Comparison of ENCODE assay signal across 21 cellular contexts in genomic region chr22:44646668-44647067, GRCh38. TPM values are rescaled to one million over a fixed set of nuclear protein-coding genes. Genes with fewer than 3 reads are reported as not detected.
DNase-seq lines count a peak whose midpoint lies in the region; ATAC-seq and TF ChIP-seq lines count a peak whose summit lies in the region.
"Had no signal": no experiment of that assay in that cellular context is flagged by ENCODE, and none has a peak within 500 bp of the region (broad histone marks: within the 10 kb centered on the region; RNA-seq: fewer than 3 reads in every experiment).

No MANE protein-coding gene starts in this region.

- DNase-seq in NCI-H510A treated with DMSO at 0.1 percent for 48 hours (lab: John Stamatoyannopoulos, UW) (peak; percentile 22), NCI-H510A (lab: John Stamatoyannopoulos, UW) (no peak), GM23248 (peak; percentile 50), WERI-Rb-1 (peak; percentile 66), posterior vena cava (ENCODE audit: low spot score) (peak; percentile 41)
- DNase-seq: CD4-positive, CD25-positive, alpha-beta regulatory T cell; DMS53; Kasumi-1; NCI-H1105; NCI-H1436 treated with DMSO at 0.1 percent for 48 hours; NCI-H187 treated with DMSO at 0.1 percent for 48 hours; NCI-H526; OCI-M1; Peyer's patch; SIG-M5 had no signal

- no peaks in the 10 kb centered on the region for H4K20me1 ChIP-seq in GM23248 (ENCODE audit: insufficient read depth)

- no peaks in the 10 kb centered on the region for H3K27me3 ChIP-seq in GM23248 (replicated peaks; ENCODE audit: insufficient read depth)
- H3K27me3 ChIP-seq in WERI-Rb-1 (ENCODE audit: insufficient read depth, low read depth, severe bottlenecking): no peaks in the 10 kb centered on the region
- H3K27me3 ChIP-seq: Peyer's patch had no signal

- no peak overlapping the region for H3K9ac ChIP-seq in GM23248

- in situ Hi-C loops in GM23248 (cut with MboI): no loop called here

- no peak overlapping the region for H3K27ac ChIP-seq in GM23248
- peak overlapping the region; percentile 36; the same call in 1 of the 2 replicates for H3K27ac ChIP-seq in WERI-Rb-1
- H3K27ac ChIP-seq: 22Rv1, Peyer's patch, SK-N-MC had no signal

- ATAC-seq in GM21367 (IDR thresholded peaks at IDR 0.05; ENCODE audit: unreplicated experiment): no peak
- no peak for ATAC-seq in HG03045 (IDR thresholded peaks at IDR 0.05; ENCODE audit: unreplicated experiment)
- ATAC-seq: HepG2 had no signal

- H3K36me3 ChIP-seq in GM23248 (ENCODE audit: low read depth) (no peaks in the 10 kb centered on the region), WERI-Rb-1 (no peaks in the 10 kb centered on the region)
- H3K36me3 ChIP-seq: Peyer's patch had no signal

- no peak overlapping the region for H3K4me3 ChIP-seq in GM23248
- no peak overlapping the region for H3K4me3 ChIP-seq in WERI-Rb-1 (ENCODE audit: low read depth, low read length)
- H3K4me3 ChIP-seq: Peyer's patch, SK-N-MC had no signal

- WGBS in GM23248 (ENCODE audit: low coverage in 1 of 2, low lambda C conversion rate in 2 of 2, missing lambda C conversion rate in 2 of 2), 2 experiments: 26 to 41% methylated on average over 4 to 6 of the region's 6 CpGs

- intact Hi-C loops in posterior vena cava (cut with DNase I): no loop called here

- H3K9me2 ChIP-seq in GM23248 (ENCODE audit: insufficient read depth): no peaks in the 10 kb centered on the region

- H3K4me1 ChIP-seq in GM23248 (ENCODE audit: insufficient read depth): peaks cover 16% of the 10 kb centered on the region
- H3K4me1 ChIP-seq: Peyer's patch had no signal

- H3F3A ChIP-seq in GM23248 (ENCODE audit: insufficient read depth): peaks cover 27% of the 10 kb centered on the region

- H3K4me2 ChIP-seq in GM23248 (ENCODE audit: unreplicated experiment): no peak overlapping the region

- H2AFZ ChIP-seq in GM23248: no peak overlapping the region

- no peak for TF ChIP-seq CTCF in WERI-Rb-1 (IDR thresholded peaks at IDR 0.05; ENCODE audit: low read depth, low read length)

- H3K79me2 ChIP-seq in GM23248 (ENCODE audit: insufficient read depth): no peaks in the 10 kb centered on the region

- H3K9me3 ChIP-seq in GM23248 (ENCODE audit: low read depth) (no peaks in the 10 kb centered on the region), WERI-Rb-1 (ENCODE audit: severe bottlenecking) (no peaks in the 10 kb centered on the region)
- H3K9me3 ChIP-seq: Peyer's patch had no signal

RNA-seq across cellular contexts. Expression of gene PRR5, which starts 55.3 kb away (rescaled TPM):
- 20.0 and 24.0 TPM in 2 replicates for total RNA-seq in GM23248 (2014; rRNA removed; shearing (Covaris generic))
- 18.2 and 18.9 TPM in 2 replicates for polyA plus RNA-seq in GM23248 (2016; fragmentation: Nextera tagmentation; extraction: Ambion mirVana)
- 10 to 100 TPM in 1 of 2 donors, 1 to 10 TPM in 1; 8.8 to 11.8 TPM for total RNA-seq in posterior vena cava
- total RNA-seq: M059J had no signal
